Comparison of ENCODE assay signal across 14 cellular contexts in genomic region chr1:90919900-90920299, GRCh38.
A peak's percentile ranks its signal among the peaks of the same experiment; 100 is the strongest.
DNase-seq lines count a peak whose midpoint lies in the region; ATAC-seq and TF ChIP-seq lines count a peak whose summit lies in the region.
"Had no signal": no experiment of that assay in that cellular context is flagged by ENCODE, and none has a peak within 500 bp of the region (broad histone marks: within the 10 kb centered on the region; RNA-seq: fewer than 3 reads in every experiment).

No MANE protein-coding gene starts in this region.

- H3K27me3 Mint-ChIP-seq in activated naive CD4-positive, alpha-beta T cell treated with anti-CD3 and anti-CD28 coated beads, Interleukin-2, amount 50 U/mL, for 24 hours: no peaks in the 10 kb centered on the region
- no peaks in the 10 kb centered on the region for H3K27me3 Mint-ChIP-seq in activated naive CD4-positive, alpha-beta T cell treated with anti-CD3 and anti-CD28 coated beads for 36 hours (ENCODE audit: low read depth)
- H3K27me3 Mint-ChIP-seq in stimulated activated naive CD8-positive, alpha-beta T cell treated with anti-CD3 and anti-CD28 coated beads, Interleukin-15, Interleukin-2, amounts not matched to agents 100 ng/mL and 50 ng/mL, for 24 hours: no peaks in the 10 kb centered on the region

- H3K9me3 ChIP-seq in Karpas-422 (ENCODE audit: low read length): no peaks in the 10 kb centered on the region
- H3K9me3 ChIP-seq: sigmoid colon, transverse colon had no signal

- H3K4me1 ChIP-seq in Karpas-422 (ENCODE audit: low read length) (peaks cover 12% of the 10 kb centered on the region), foreskin keratinocyte (no peaks in the 10 kb centered on the region)

- peak overlapping the region; percentile 40 for H3K4me3 Mint-ChIP-seq in activated naive CD4-positive, alpha-beta T cell treated with anti-CD3 and anti-CD28 coated beads, Interleukin-2, amount 50 U/mL, for 24 hours
- H3K4me3 Mint-ChIP-seq in activated naive CD4-positive, alpha-beta T cell treated with anti-CD3 and anti-CD28 coated beads for 36 hours: no peak overlapping the region
- H3K4me3 Mint-ChIP-seq in stimulated activated naive CD8-positive, alpha-beta T cell treated with anti-CD3 and anti-CD28 coated beads, Interleukin-15, Interleukin-2, amounts not matched to agents 100 ng/mL and 50 ng/mL, for 24 hours: no peak overlapping the region
- H3K4me3 Mint-ChIP-seq: T-helper 2 cell treated with Interferon-gamma antibody and Interleukin-4, amounts not matched to agents 5 μg/mL and 100 μg/mL, for 36 hours had no signal

- no peak for TF ChIP-seq CTCF in foreskin keratinocyte (conservative IDR thresholded peaks at IDR 0.05)

- peaks cover 98% of the 10 kb centered on the region for H3K79me2 ChIP-seq in Karpas-422 (ENCODE audit: low read length)

- no peak overlapping the region for H2AFZ ChIP-seq in Karpas-422 (ENCODE audit: low read length)

- H3K36me3 ChIP-seq in Karpas-422 (ENCODE audit: insufficient read depth, low read length): peaks cover 33% of the 10 kb centered on the region; the same call in 1 of the 2 replicates

- 0 out of 2 replicates have a peak overlapping the region, but pooled peaks have one; percentile 16 for H3K27ac ChIP-seq in Karpas-422 (ENCODE audit: low read length)
- no peak overlapping the region for H3K27ac ChIP-seq in foreskin keratinocyte
- H3K27ac ChIP-seq: sigmoid colon, transverse colon had no signal

- peaks cover 68% of the 10 kb centered on the region for H3K4me1 Mint-ChIP-seq in activated naive CD4-positive, alpha-beta T cell treated with anti-CD3 and anti-CD28 coated beads, Interleukin-2, amount 50 U/mL, for 24 hours
- peaks cover 49% of the 10 kb centered on the region for H3K4me1 Mint-ChIP-seq in activated naive CD4-positive, alpha-beta T cell treated with anti-CD3 and anti-CD28 coated beads for 36 hours (ENCODE audit: low read depth)
- H3K4me1 Mint-ChIP-seq in stimulated activated naive CD8-positive, alpha-beta T cell treated with anti-CD3 and anti-CD28 coated beads, Interleukin-15, Interleukin-2, amounts not matched to agents 100 ng/mL and 50 ng/mL, for 24 hours (ENCODE audit: low read depth): peaks cover 54% of the 10 kb centered on the region

- no peak overlapping the region for H3K9ac ChIP-seq in Karpas-422 (ENCODE audit: low read length)

- H3K4me3 ChIP-seq in Karpas-422 (ENCODE audit: low read length): no peak overlapping the region
- H3K4me3 ChIP-seq: sigmoid colon, transverse colon had no signal

- H3K4me2 ChIP-seq in Karpas-422 (ENCODE audit: low read depth, low read length, poor library complexity, severe bottlenecking): no peak overlapping the region

- no peaks in the 10 kb centered on the region for H3K27me3 ChIP-seq in Karpas-422 (ENCODE audit: low read length)
- no peaks in the 10 kb centered on the region for H3K27me3 ChIP-seq in foreskin keratinocyte
- H3K27me3 ChIP-seq: sigmoid colon, transverse colon had no signal

- intact Hi-C loops in activated naive CD4-positive, alpha-beta T cell treated with anti-CD3 and anti-CD28 coated beads for 36 hours (cut with micrococcal nuclease): loop anchor here (2.0 kb wide), 1 partner anchor 99 kb away; no protein-coding TSS in a partner anchor

- H3K36me3 Mint-ChIP-seq in activated naive CD4-positive, alpha-beta T cell treated with anti-CD3 and anti-CD28 coated beads, Interleukin-2, amount 50 U/mL, for 24 hours: peaks cover 13% of the 10 kb centered on the region
- peaks cover 11% of the 10 kb centered on the region for H3K36me3 Mint-ChIP-seq in activated naive CD4-positive, alpha-beta T cell treated with anti-CD3 and anti-CD28 coated beads for 36 hours (ENCODE audit: low read depth)
- peaks cover 38% of the 10 kb centered on the region for H3K36me3 Mint-ChIP-seq in stimulated activated naive CD8-positive, alpha-beta T cell treated with anti-CD3 and anti-CD28 coated beads, Interleukin-15, Interleukin-2, amounts not matched to agents 100 ng/mL and 50 ng/mL, for 24 hours (ENCODE audit: low read depth)

- ATAC-seq in foreskin keratinocyte (peak; percentile 51), HG02610 (IDR thresholded peaks at IDR 0.05; ENCODE audit: unreplicated experiment) (no peak)

- no peaks in the 10 kb centered on the region for H3K9me3 Mint-ChIP-seq in activated naive CD4-positive, alpha-beta T cell treated with anti-CD3 and anti-CD28 coated beads, Interleukin-2, amount 50 U/mL, for 24 hours
- no peaks in the 10 kb centered on the region for H3K9me3 Mint-ChIP-seq in activated naive CD4-positive, alpha-beta T cell treated with anti-CD3 and anti-CD28 coated beads for 36 hours
- no peaks in the 10 kb centered on the region for H3K9me3 Mint-ChIP-seq in stimulated activated naive CD8-positive, alpha-beta T cell treated with anti-CD3 and anti-CD28 coated beads, Interleukin-15, Interleukin-2, amounts not matched to agents 100 ng/mL and 50 ng/mL, for 24 hours
- H3K9me3 Mint-ChIP-seq: T-helper 2 cell treated with Interferon-gamma antibody and Interleukin-4, amounts not matched to agents 5 μg/mL and 100 μg/mL, for 36 hours had no signal

- CTCF ChIA-PET in activated naive CD4-positive, alpha-beta T cell treated with anti-CD3 and anti-CD28 coated beads for 36 hours (lab: Charles Lee): interaction anchor here (0.6 to 1.2 kb wide), 2 partner anchors 9 to 38 kb away, joined by 3 read pairs; no protein-coding TSS in a partner anchor

- peak overlapping the region; percentile 69 for H3K27ac Mint-ChIP-seq in activated naive CD4-positive, alpha-beta T cell treated with anti-CD3 and anti-CD28 coated beads, Interleukin-2, amount 50 U/mL, for 24 hours
- H3K27ac Mint-ChIP-seq in activated naive CD4-positive, alpha-beta T cell treated with anti-CD3 and anti-CD28 coated beads for 36 hours: no peak overlapping the region
- H3K27ac Mint-ChIP-seq in stimulated activated naive CD8-positive, alpha-beta T cell treated with anti-CD3 and anti-CD28 coated beads, Interleukin-15, Interleukin-2, amounts not matched to agents 100 ng/mL and 50 ng/mL, for 24 hours: peak overlapping the region; percentile 71
- H3K27ac Mint-ChIP-seq: T-helper 2 cell treated with Interferon-gamma antibody and Interleukin-4, amounts not matched to agents 5 μg/mL and 100 μg/mL, for 36 hours had no signal

- H4K20me1 ChIP-seq in Karpas-422 (ENCODE audit: insufficient read depth, low read depth, low read length): no peaks in the 10 kb centered on the region

- DNase-seq in activated naive CD4-positive, alpha-beta T cell treated with anti-CD3 and anti-CD28 coated beads for 36 hours: no peak
- DNase-seq in Karpas-422 (no peak), foreskin keratinocyte (peak in 1 of 2 donors; percentile 10), OCI-M2 (lab: John Stamatoyannopoulos, UW; ENCODE audit: unreplicated experiment) (no peak), DMS53 treated with DMSO at 0.1 percent for 48 hours (lab: John Stamatoyannopoulos, UW; ENCODE audit: unreplicated experiment) (no peak)
- DNase-seq: aorta, KBM-7, NCI-H2171 treated with DMSO at 0.1 percent for 48 hours, sigmoid colon, transverse colon had no signal

- H3K9me2 ChIP-seq in Karpas-422 (replicated peaks; ENCODE audit: insufficient read depth, low read length): no peaks in the 10 kb centered on the region
